In genomic region chr5:16776611-16777251, GRCh38 we compare ENCODE assay signal across 11 cellular contexts.
A peak's percentile ranks its signal among the peaks of the same experiment; 100 is the strongest.
DNase-seq lines count a peak whose midpoint lies in the region; ATAC-seq and TF ChIP-seq lines count a peak whose summit lies in the region.
"Had no signal": no experiment of that assay in that cellular context is flagged by ENCODE, and none has a peak within 500 bp of the region (broad histone marks: within the 10 kb centered on the region; RNA-seq: fewer than 3 reads in every experiment).

No MANE protein-coding gene starts in this region.

- H3K27me3 ChIP-seq in effector memory CD4-positive, alpha-beta T cell (replicated peaks; ENCODE audit: control insufficient read depth, insufficient read depth, low read length, poor library complexity, severe bottlenecking): no peaks in the 10 kb centered on the region

- H3K36me3 Mint-ChIP-seq in osteocyte (ENCODE audit: unreplicated experiment): peaks cover 42% of the 10 kb centered on the region
- H3K36me3 Mint-ChIP-seq in T-cell: no peaks in the 10 kb centered on the region
- H3K36me3 Mint-ChIP-seq: activated naive CD4-positive, alpha-beta T cell treated with anti-CD3 and anti-CD28 coated beads, Interleukin-2, amount 50 U/mL, for 72 hours had no signal

- ATAC-seq in GM19397 (IDR thresholded peaks at IDR 0.05; ENCODE audit: unreplicated experiment) (peak; percentile 72), T-cell (replicated peaks in 1 of 4) (no peak), GM21717 (IDR thresholded peaks at IDR 0.05; ENCODE audit: unreplicated experiment) (no peak)
- ATAC-seq: activated naive CD4-positive, alpha-beta T cell treated with anti-CD3 and anti-CD28 coated beads, Interleukin-2, amount 50 U/mL, for 72 hours; PC-3 had no signal

- no peak overlapping the region for H3K27ac ChIP-seq in effector memory CD4-positive, alpha-beta T cell (ENCODE audit: insufficient read depth, low read length, poor library complexity, severe bottlenecking)
- no peak overlapping the region for H3K27ac ChIP-seq in coronary artery

- no peaks in the 10 kb centered on the region for H3K9me3 ChIP-seq in effector memory CD4-positive, alpha-beta T cell (ENCODE audit: control insufficient read depth, low read length)

- no peaks in the 10 kb centered on the region for H3K27me3 Mint-ChIP-seq in osteocyte (ENCODE audit: unreplicated experiment)
- peaks cover 0 to 3% of the 10 kb centered on the region in 2 donors for H3K27me3 Mint-ChIP-seq in T-cell

- no peak overlapping the region for H3K4me3 Mint-ChIP-seq in osteocyte (ENCODE audit: unreplicated experiment)
- H3K4me3 Mint-ChIP-seq in T-cell: no peak overlapping the region

- H3K9me3 Mint-ChIP-seq in osteocyte (ENCODE audit: unreplicated experiment): no peaks in the 10 kb centered on the region
- H3K9me3 Mint-ChIP-seq in T-cell: no peaks in the 10 kb centered on the region
- H3K9me3 Mint-ChIP-seq: activated naive CD4-positive, alpha-beta T cell treated with anti-CD3 and anti-CD28 coated beads, Interleukin-2, amount 50 U/mL, for 72 hours had no signal

- H3K4me1 ChIP-seq in effector memory CD4-positive, alpha-beta T cell (ENCODE audit: control insufficient read depth, insufficient read depth, low read length, poor library complexity, severe bottlenecking): no peaks in the 10 kb centered on the region

- H3K4me3 ChIP-seq in epithelial cell of esophagus (ENCODE audit: low read length): no peak overlapping the region
- no peak overlapping the region for H3K4me3 ChIP-seq in effector memory CD4-positive, alpha-beta T cell (ENCODE audit: insufficient read depth, low read depth, low read length, poor library complexity, severe bottlenecking)
- H3K4me3 ChIP-seq in coronary artery: no peak overlapping the region

- POLR2A ChIA-PET in T-cell (lab: Charles Lee): no interaction called here

- peaks cover 20% of the 10 kb centered on the region for H3K4me1 Mint-ChIP-seq in osteocyte (ENCODE audit: unreplicated experiment)
- H3K4me1 Mint-ChIP-seq in T-cell: no peaks in the 10 kb centered on the region

- no peaks in the 10 kb centered on the region for H3K36me3 ChIP-seq in effector memory CD4-positive, alpha-beta T cell (ENCODE audit: control insufficient read depth, insufficient read depth, low read length)

- TF ChIP-seq CTCF in epithelial cell of esophagus (IDR thresholded peaks at IDR 0.05; ENCODE audit: insufficient read depth, low read depth, low read length, missing control alignments) (peak; percentile 35), osteocyte (IDR thresholded peaks at IDR 0.05) (peak; percentile 19), coronary artery (IDR thresholded peaks at IDR 0.05) (no peak)

- peak overlapping the region; percentile 44 for H3K27ac Mint-ChIP-seq in osteocyte (ENCODE audit: unreplicated experiment)
- H3K27ac Mint-ChIP-seq in T-cell: no peak overlapping the region
- H3K27ac Mint-ChIP-seq: activated naive CD4-positive, alpha-beta T cell treated with anti-CD3 and anti-CD28 coated beads, Interleukin-2, amount 50 U/mL, for 72 hours had no signal

- CTCF ChIA-PET in T-cell (lab: Charles Lee): interaction anchor here in 1 of 2 donors (0.6 kb wide), 2 partner anchors 467 to 1889 kb away, joined by 3 to 4 read pairs; no protein-coding TSS in a partner anchor

- DNase-seq in NCI-H460 (ENCODE audit: extremely low read depth, low read depth) (peak; percentile 14), epithelial cell of esophagus (ENCODE audit: low read depth) (no peak), osteocyte (ENCODE audit: extremely low spot score, unreplicated experiment) (no peak), T-cell (no peak), coronary artery (ENCODE audit: low spot score) (no peak)
- DNase-seq in effector memory CD4-positive, alpha-beta T cell: no peak
- DNase-seq: PC-3; stimulated activated CD4-positive, alpha-beta T cell treated with anti-CD3 and anti-CD28 coated beads, Interleukin-1b, Interleukin-23, amount 100 ng/mL, for 48 hours had no signal
